ENCODE assay signal across 19 cellular contexts in genomic region chr12:117059156-117059555, GRCh38. TPM values are rescaled to one million over a fixed set of nuclear protein-coding genes. Genes with fewer than 3 reads are reported as not detected.
A peak's percentile ranks its signal among the peaks of the same experiment; 100 is the strongest.
DNase-seq lines count a peak whose midpoint lies in the region; ATAC-seq and TF ChIP-seq lines count a peak whose summit lies in the region.
"Had no signal": no experiment of that assay in that cellular context is flagged by ENCODE, and none has a peak within 500 bp of the region (broad histone marks: within the 10 kb centered on the region; RNA-seq: fewer than 3 reads in every experiment).

No MANE protein-coding gene starts in this region.

- peak overlapping the region; percentile 20 to 99 (median 95); a peak in 20 of 22 replicates for H3K27ac ChIP-seq in BLaER1 treated with 17β-estradiol and CSF1 and Interleukin-3, amounts not matched to agents 10 nM and 100 nM
- 0 out of 2 replicates have a peak overlapping the region, but pooled peaks have one; percentile 72 for H3K27ac ChIP-seq in GM23338 (ENCODE audit: low read depth)
- H3K27ac ChIP-seq in adrenal gland, result peak overlapping the region in 3 of 5 donors; percentile 55 to 80 (median 66)
- H3K27ac ChIP-seq: GM23248, RWPE1, SK-N-MC had no signal

- DNase-seq in GM23338 (ENCODE audit: low spot score) (no peak), adrenal gland (peak in 5 of 7 donors; percentile 55 to 81 (median 71)), left ventricle myocardium superior (no peak), SK-N-DZ (ENCODE audit: low spot score) (no peak), T-helper 9 cell (no peak)
- DNase-seq: CD4-positive, CD25-positive, alpha-beta regulatory T cell; GM23248; KBM-7; MG63; NCI-H1092 treated with DMSO at 0.1 percent for 48 hours; NCI-H2081 treated with DMSO at 0.1 percent for 48 hours; NCI-H510A; NCI-H774; PC-3 had no signal

- peak overlapping the region in 10 of 11 experiments; percentile 25 to 85 (median 67); a peak in 16 of 22 replicates for H3K9ac ChIP-seq in BLaER1 treated with 17β-estradiol and CSF1 and Interleukin-3, amounts not matched to agents 10 nM and 100 nM
- H3K9ac ChIP-seq: GM23248 had no signal

- ATAC-seq in GM23338, result no peak
- ATAC-seq in left ventricle myocardium superior, result peak; percentile 59
- no peak for ATAC-seq in HG02763 (IDR thresholded peaks at IDR 0.05; ENCODE audit: unreplicated experiment)
- no peak for ATAC-seq in HG02571 (IDR thresholded peaks at IDR 0.05; ENCODE audit: unreplicated experiment)

- no peak overlapping the region; a peak in 1 of 20 replicates for H3K4me3 ChIP-seq in BLaER1 treated with 17β-estradiol and CSF1 and Interleukin-3, amounts not matched to agents 10 nM and 100 nM
- H3K4me3 ChIP-seq in GM23338, result no peak overlapping the region
- no peak overlapping the region for H3K4me3 ChIP-seq in adrenal gland
- H3K4me3 ChIP-seq: GM23248, MG63, SK-N-MC had no signal

- no peak overlapping the region for H3K4me3 Mint-ChIP-seq in GM23338
- H3K4me3 Mint-ChIP-seq: CD4-positive, CD25-positive, alpha-beta regulatory T cell had no signal

- H3K4me1 ChIP-seq in BLaER1 treated with 17β-estradiol and CSF1 and Interleukin-3, amounts not matched to agents 10 nM and 100 nM, result peaks cover 86 to 100% (median 97%) of the 10 kb centered on the region in 10 experiments
- H3K4me1 ChIP-seq in GM23338 (ENCODE audit: insufficient read depth) (peaks cover 17% of the 10 kb centered on the region), adrenal gland (replicated peaks in 1 of 2) (peaks cover 11 to 27% of the 10 kb centered on the region in 2 donors)

- no peak overlapping the region for H2AFZ ChIP-seq in GM23338
- H2AFZ ChIP-seq: GM23248 had no signal

- H3F3A ChIP-seq in GM23338 (replicated peaks; ENCODE audit: low read depth), result no peaks in the 10 kb centered on the region

- H3K36me3 ChIP-seq in BLaER1 treated with 17β-estradiol and CSF1 and Interleukin-3, amounts not matched to agents 10 nM and 100 nM, result peaks cover 0 to 11% (median 4%) of the 10 kb centered on the region in 11 experiments; a peak in 9 of 22 replicates
- H3K36me3 ChIP-seq in GM23338 (ENCODE audit: insufficient read depth), result no peaks in the 10 kb centered on the region
- no peaks in the 10 kb centered on the region for H3K36me3 ChIP-seq in adrenal gland (replicated peaks in 1 of 2)
- H3K36me3 ChIP-seq: MG63 had no signal

- TF ChIP-seq CTCF in GM23338 (conservative IDR thresholded peaks at IDR 0.05; ENCODE audit: low read depth in 2 of 2) (no peak), adrenal gland (IDR thresholded peaks at IDR 0.05) (no peak)

- no peak for TF ChIP-seq POLR2A in adrenal gland (IDR thresholded peaks at IDR 0.05)

- 45 to 85% (median 62%) methylated on average over 5 to 8 of the region's 8 CpGs for WGBS in adrenal gland, 4 donors

- no peaks in the 10 kb centered on the region for H3K27me3 ChIP-seq in BLaER1 treated with 17β-estradiol and CSF1 and Interleukin-3, amounts not matched to agents 10 nM and 100 nM
- H3K27me3 ChIP-seq in GM23338 (ENCODE audit: insufficient read depth), result no peaks in the 10 kb centered on the region
- H3K27me3 ChIP-seq in adrenal gland, result no peaks in the 10 kb centered on the region
- H3K27me3 ChIP-seq: MG63 had no signal

- H3K79me2 ChIP-seq in GM23338 (replicated peaks; ENCODE audit: insufficient read depth), result no peaks in the 10 kb centered on the region

- H3K4me2 ChIP-seq in BLaER1 treated with 17β-estradiol and CSF1 and Interleukin-3, amounts not matched to agents 10 nM and 100 nM, result peak overlapping the region; percentile 83 to 99 (median 93)
- no peak overlapping the region for H3K4me2 ChIP-seq in GM23338

- peaks cover 42% of the 10 kb centered on the region for H3K4me1 Mint-ChIP-seq in GM23338

- H3K9me3 Mint-ChIP-seq in GM23338, result no peaks in the 10 kb centered on the region; the same call in 2 of the 3 replicates
- H3K9me3 Mint-ChIP-seq: CD4-positive, CD25-positive, alpha-beta regulatory T cell had no signal

- H3K9me3 ChIP-seq in BLaER1 treated with 17β-estradiol and CSF1 and Interleukin-3, amounts not matched to agents 10 nM and 100 nM (replicated peaks in 1 of 11), result peaks cover 0 to 8% (median 0%) of the 10 kb centered on the region in 11 experiments; a peak in 2 of 22 replicates
- no peaks in the 10 kb centered on the region for H3K9me3 ChIP-seq in adrenal gland (replicated peaks in 1 of 3)
- H3K9me3 ChIP-seq: MG63 had no signal

- peaks cover 6% of the 10 kb centered on the region for H3K27me3 Mint-ChIP-seq in GM23338 (ENCODE audit: insufficient read depth, low read depth, poor library complexity)
- H3K27me3 Mint-ChIP-seq: CD4-positive, CD25-positive, alpha-beta regulatory T cell had no signal

- intact Hi-C loops in adrenal gland (cut with DNase I), result no loop called here
- intact Hi-C loops in left ventricle myocardium superior (cut with micrococcal nuclease), result no loop called here

- H3K36me3 Mint-ChIP-seq in GM23338 (ENCODE audit: low read depth), result no peaks in the 10 kb centered on the region; the same call in 2 of the 3 replicates
- H3K36me3 Mint-ChIP-seq: CD4-positive, CD25-positive, alpha-beta regulatory T cell had no signal

- H3K9me2 ChIP-seq in GM23338 (ENCODE audit: insufficient read depth), result no peaks in the 10 kb centered on the region

- no peaks in the 10 kb centered on the region for H4K20me1 ChIP-seq in BLaER1 treated with 17β-estradiol and CSF1 and Interleukin-3, amounts not matched to agents 10 nM and 100 nM
- H4K20me1 ChIP-seq in GM23338 (replicated peaks; ENCODE audit: insufficient read depth), result no peaks in the 10 kb centered on the region

- no peak overlapping the region for H3K27ac Mint-ChIP-seq in GM23338

TF ChIP-seq in GM23338, 12 proteins besides CTCF, POLR2A, EP300 and RAD21 (continues in another document):
- no peak for TF ChIP-seq JUNB (IDR thresholded peaks at IDR 0.05; ENCODE audit: unreplicated experiment)
- TF ChIP-seq ZNF114 (CRISPR knock-in tag; IDR thresholded peaks at IDR 0.05), result no peak
- TF ChIP-seq ETS1 (IDR thresholded peaks at IDR 0.05), result no peak
- TF ChIP-seq EZH2 (IDR thresholded peaks at IDR 0.05; ENCODE audit: low read depth, unreplicated experiment), result no peak

RNA-seq across cellular contexts. Expression of gene TESC, which starts 40.1 kb away (rescaled TPM):
- total RNA-seq in GM23338 (2014; rRNA removed; shearing (Covaris generic)), result 4.2 and 17.0 TPM in 2 replicates
- polyA plus RNA-seq in GM23338 (2016; fragmentation: Nextera tagmentation; extraction: Ambion mirVana) (10.4 and 12.0 TPM in 2 replicates), adrenal gland (10 to 100 TPM; 34.3 to 73.2 (median 45.4) TPM)
- total RNA-seq in adrenal gland (100 to 1,000 TPM in 2 of 8 donors, 10 to 100 TPM in 6; 47.8 to 144 (median 82.9) TPM), left ventricle myocardium superior (115 TPM)
- polyA plus RNA-seq in SK-N-DZ (2014; cell fraction: cytosol; rRNA removed), result 177 and 188 TPM in 2 replicates
- 139 and 144 TPM in 2 replicates for polyA plus RNA-seq in SK-N-DZ (2014; cell fraction: nucleus; rRNA removed)
- total RNA-seq: GM23248 had no signal

Comparison
In these comparisons a context has a peak if more than half of its experiments do, and no peak if none do; other contexts are left out.
1. DNase-seq: peak in adrenal gland (5 of 7); none in GM23338 (single experiment), left ventricle myocardium superior (single experiment), SK-N-DZ (single experiment) and T-helper 9 cell (single experiment).
2. Peak in every context shown above with its lines, with median percentiles within 50 percentile points of each other: H3K27ac ChIP-seq.